In genomic region chr19:39124136-39124764, GRCh38 we compare ENCODE assay signal across 16 cellular contexts. TPM values are rescaled to one million over a fixed set of nuclear protein-coding genes. Genes with fewer than 3 reads are reported as not detected.
DNase-seq lines count a peak whose midpoint lies in the region; ATAC-seq lines count a peak whose summit lies in the region.
"Had no signal": no experiment of that assay in that cellular context is flagged by ENCODE, and none has a peak within 500 bp of the region (broad histone marks: within the 10 kb centered on the region; RNA-seq: fewer than 3 reads in every experiment).

No MANE protein-coding gene starts in this region.

- H3K9me3 ChIP-seq in NT2/D1 (ENCODE audit: insufficient read depth, low read length) = no peaks in the 10 kb centered on the region
- H3K9me3 ChIP-seq in neuronal stem cell (replicated peaks in 1 of 2; ENCODE audit: control insufficient read depth in 2 of 2, insufficient read depth in 1 of 2, low read depth in 1 of 2, low read length in 2 of 2) = no peaks in the 10 kb centered on the region
- H3K9me3 ChIP-seq: colonic mucosa, esophagus muscularis mucosa, HAP-1 had no signal

- H3K9ac ChIP-seq in NT2/D1 (ENCODE audit: insufficient read length, low read depth) = peak overlapping the region; percentile 50
- no peak overlapping the region for H3K9ac ChIP-seq in neuronal stem cell (ENCODE audit: low read depth, low read length, poor library complexity)
- H3K9ac ChIP-seq: parathyroid adenoma had no signal

- WGBS in neuronal stem cell (ENCODE audit: extremely low coverage in 2 of 2, insufficient read length in 2 of 2, insufficient replicate concordance in 1 of 2), 2 donors = no CpG with 5 or more reads among the region's 7 CpGs

- no peak overlapping the region for H3K27ac Mint-ChIP-seq in activated CD8-positive, alpha-beta memory T cell treated with anti-CD3 and anti-CD28 coated beads, Interleukin-2, amount 10 ng/mL, durations not matched to agents 7 days and 5 days
- H3K27ac Mint-ChIP-seq in dendritic cell treated with granulocyte-macrophage colony-stimulating factor and Interleukin-4, amounts not matched to agents 40 ng/mL and 50 ng/mL, for 4 days = no peak overlapping the region

- H3K27me3 Mint-ChIP-seq in activated CD8-positive, alpha-beta memory T cell treated with anti-CD3 and anti-CD28 coated beads, Interleukin-2, amount 10 ng/mL, durations not matched to agents 7 days and 5 days = peaks cover 4% of the 10 kb centered on the region
- peaks cover 11% of the 10 kb centered on the region for H3K27me3 Mint-ChIP-seq in dendritic cell treated with granulocyte-macrophage colony-stimulating factor and Interleukin-4, amounts not matched to agents 40 ng/mL and 50 ng/mL, for 4 days

- no peak overlapping the region for H3K4me2 ChIP-seq in neuronal stem cell (ENCODE audit: insufficient read depth, low read length, poor library complexity, severe bottlenecking)

- H2BK12ac ChIP-seq in neuronal stem cell (ENCODE audit: low read length) = no peak overlapping the region

- no peak overlapping the region for H4K8ac ChIP-seq in neuronal stem cell (ENCODE audit: low read depth, low read length)

- H2AFZ ChIP-seq in neuronal stem cell (ENCODE audit: low read length) = peak overlapping the region; percentile 34

- no peak for ATAC-seq in activated CD8-positive, alpha-beta memory T cell treated with anti-CD3 and anti-CD28 coated beads, Interleukin-2, amount 10 ng/mL, durations not matched to agents 7 days and 5 days
- ATAC-seq in GM18520 (IDR thresholded peaks at IDR 0.05; ENCODE audit: unreplicated experiment) = no peak

- H3K14ac ChIP-seq in neuronal stem cell (ENCODE audit: low read length) = no peak overlapping the region

- H3K18ac ChIP-seq in neuronal stem cell (ENCODE audit: low read length) = no peak overlapping the region

- CTCF ChIA-PET in activated CD8-positive, alpha-beta memory T cell treated with anti-CD3 and anti-CD28 coated beads, Interleukin-2, amount 10 ng/mL, durations not matched to agents 7 days and 5 days (lab: Charles Lee) = interaction anchor here (0.8 to 1.2 kb wide), 2 partner anchors 25 to 408 kb away, joined by 3 read pairs; partner anchors contain the start of gene EID2B

- H4K91ac ChIP-seq in neuronal stem cell (ENCODE audit: low read depth, low read length, poor library complexity) = no peak overlapping the region

- H3K36me3 Mint-ChIP-seq in activated CD8-positive, alpha-beta memory T cell treated with anti-CD3 and anti-CD28 coated beads, Interleukin-2, amount 10 ng/mL, durations not matched to agents 7 days and 5 days = no peaks in the 10 kb centered on the region
- peaks cover 7% of the 10 kb centered on the region for H3K36me3 Mint-ChIP-seq in dendritic cell treated with granulocyte-macrophage colony-stimulating factor and Interleukin-4, amounts not matched to agents 40 ng/mL and 50 ng/mL, for 4 days (ENCODE audit: low read depth)

- H3K4me3 ChIP-seq in NT2/D1 (ENCODE audit: insufficient read length, low read depth) (no peak overlapping the region), neuronal stem cell (ENCODE audit: low read length in 2 of 2) (no peak overlapping the region)

- H2BK15ac ChIP-seq in neuronal stem cell (ENCODE audit: low read length) = no peak overlapping the region

- H3K4ac ChIP-seq in neuronal stem cell (ENCODE audit: low read length) = no peak overlapping the region

- DNase-seq in activated CD8-positive, alpha-beta memory T cell treated with anti-CD3 and anti-CD28 coated beads, Interleukin-2, amount 10 ng/mL, durations not matched to agents 7 days and 5 days = no peak
- DNase-seq in activated CD8-positive, alpha-beta memory T cell treated with anti-CD3 and anti-CD28 coated beads, Interleukin-2, amount 50 U/mL, for 48 hours = no peak
- DNase-seq in NT2/D1 (ENCODE audit: low read depth, low spot score) (no peak), neuronal stem cell (ENCODE audit: low spot score) (no peak), NCI-H226 (no peak), AG20443 (ENCODE audit: low spot score) (no peak)
- DNase-seq: activated CD4-positive, alpha-beta T cell treated with anti-CD3 and anti-CD28 coated beads, Interleukin-2, amount 50 U/mL, for 4 hours; colonic mucosa; EL; hypothalamus; MM.1S had no signal

- H3K9me3 Mint-ChIP-seq in activated CD8-positive, alpha-beta memory T cell treated with anti-CD3 and anti-CD28 coated beads, Interleukin-2, amount 10 ng/mL, durations not matched to agents 7 days and 5 days (ENCODE audit: low read depth) = no peaks in the 10 kb centered on the region
- no peaks in the 10 kb centered on the region for H3K9me3 Mint-ChIP-seq in dendritic cell treated with granulocyte-macrophage colony-stimulating factor and Interleukin-4, amounts not matched to agents 40 ng/mL and 50 ng/mL, for 4 days

- H3K27ac ChIP-seq in neuronal stem cell (replicated peaks; ENCODE audit: low read length) = peak overlapping the region; percentile 2
- H3K27ac ChIP-seq: colonic mucosa had no signal

- H3K4me1 ChIP-seq in NT2/D1 (ENCODE audit: insufficient read depth, insufficient read length) = peaks cover 7% of the 10 kb centered on the region
- peaks cover 7 to 26% of the 10 kb centered on the region in 2 donors for H3K4me1 ChIP-seq in neuronal stem cell (ENCODE audit: control insufficient read depth in 2 of 2, insufficient read depth in 1 of 2, low read depth in 1 of 2, low read length in 2 of 2)

- H3K79me1 ChIP-seq in neuronal stem cell (ENCODE audit: low read depth, low read length) = no peaks in the 10 kb centered on the region

- no peak overlapping the region for H2BK120ac ChIP-seq in neuronal stem cell (ENCODE audit: low read depth, low read length)

- H3K27me3 ChIP-seq in NT2/D1 (ENCODE audit: insufficient read depth, insufficient read length) = no peaks in the 10 kb centered on the region
- no peaks in the 10 kb centered on the region for H3K27me3 ChIP-seq in neuronal stem cell (ENCODE audit: control insufficient read depth in 3 of 3, insufficient read depth in 3 of 3, low read depth in 1 of 3, low read length in 3 of 3)
- H3K27me3 ChIP-seq: colonic mucosa had no signal

- H3K4me3 Mint-ChIP-seq in activated CD8-positive, alpha-beta memory T cell treated with anti-CD3 and anti-CD28 coated beads, Interleukin-2, amount 10 ng/mL, durations not matched to agents 7 days and 5 days = peak overlapping the region; percentile 13
- peak overlapping the region; percentile 13 for H3K4me3 Mint-ChIP-seq in dendritic cell treated with granulocyte-macrophage colony-stimulating factor and Interleukin-4, amounts not matched to agents 40 ng/mL and 50 ng/mL, for 4 days

- peak overlapping the region; percentile 34 for H2AK5ac ChIP-seq in neuronal stem cell (ENCODE audit: low read depth, low read length)

- peaks cover 34% of the 10 kb centered on the region for H3K4me1 Mint-ChIP-seq in activated CD8-positive, alpha-beta memory T cell treated with anti-CD3 and anti-CD28 coated beads, Interleukin-2, amount 10 ng/mL, durations not matched to agents 7 days and 5 days
- peaks cover 35% of the 10 kb centered on the region for H3K4me1 Mint-ChIP-seq in dendritic cell treated with granulocyte-macrophage colony-stimulating factor and Interleukin-4, amounts not matched to agents 40 ng/mL and 50 ng/mL, for 4 days (ENCODE audit: low read depth)

- H3K23ac ChIP-seq in neuronal stem cell (ENCODE audit: low read depth, low read length, poor library complexity) = no peak overlapping the region

- intact Hi-C loops in dendritic cell treated with granulocyte-macrophage colony-stimulating factor and Interleukin-4, amounts not matched to agents 40 ng/mL and 50 ng/mL, for 4 days (cut with micrococcal nuclease) = no loop called here

- H2BK5ac ChIP-seq in neuronal stem cell (ENCODE audit: low read length) = no peak overlapping the region

- peaks cover 5% of the 10 kb centered on the region for H3K36me3 ChIP-seq in NT2/D1 (ENCODE audit: insufficient read depth, insufficient read length, low read length)
- H3K36me3 ChIP-seq in neuronal stem cell (replicated peaks in 1 of 2; ENCODE audit: control insufficient read depth in 2 of 2, insufficient read depth in 2 of 2, low read length in 2 of 2) = no peaks in the 10 kb centered on the region
- H3K36me3 ChIP-seq: colonic mucosa, esophagus muscularis mucosa, HAP-1 had no signal

RNA-seq across cellular contexts. Expression of gene PAK4, which starts 1.3 kb away (rescaled TPM):
- total RNA-seq in activated CD8-positive, alpha-beta memory T cell treated with anti-CD3 and anti-CD28 coated beads, Interleukin-2, amount 10 ng/mL, durations not matched to agents 7 days and 5 days = 10 to 100 TPM; 14.6 to 18.4 TPM
- 102 TPM for polyA plus RNA-seq in neuronal stem cell (2013, experiment 1 of 2)
- polyA plus RNA-seq in neuronal stem cell (2013, experiment 2 of 2) = 96.5 TPM

RNA-seq across cellular contexts. Expression of gene ACP7, which starts 40.1 kb away (rescaled TPM):
- not detected for total RNA-seq in activated CD8-positive, alpha-beta memory T cell treated with anti-CD3 and anti-CD28 coated beads, Interleukin-2, amount 10 ng/mL, durations not matched to agents 7 days and 5 days
- not detected for polyA plus RNA-seq in neuronal stem cell (2013, experiment 1 of 2)
- polyA plus RNA-seq in neuronal stem cell (2013, experiment 2 of 2) = not detected
- total RNA-seq: colonic mucosa, esophagus muscularis mucosa had no signal
